ENCODE assay signal across 1 cellular context in genomic region chr17:76506408-76507328, GRCh38.
TF ChIP-seq lines count a peak whose summit lies in the region.

No MANE protein-coding gene starts in this region.

TF ChIP-seq in K562, 482 proteins besides CTCF, POLR2A, EP300 and RAD21 (continued from another document and continues in another):
- TF ChIP-seq PRDM10 (IDR thresholded peaks at IDR 0.05; ENCODE audit: partially characterized antibody) (no peak), SIN3B (IDR thresholded peaks at IDR 0.05; ENCODE audit: low read depth) (no peak), ZNF12 (CRISPR knock-in tag; IDR thresholded peaks at IDR 0.05) (0 out of 2 replicates have a peak, but pooled peaks have one; percentile 72), HLTF (IDR thresholded peaks at IDR 0.05) (no peak), POLR2H (tag; IDR thresholded peaks at IDR 0.05; ENCODE audit: low read depth) (no peak), DMBX1 (CRISPR knock-in tag; IDR thresholded peaks at IDR 0.05; ENCODE audit: borderline replicate concordance) (no peak), BRCA1 (IDR thresholded peaks at IDR 0.05) (no peak), BRCA1 (CRISPR knock-in tag; IDR thresholded peaks at IDR 0.05) (0 out of 2 replicates have a peak, but pooled peaks have one; percentile 57), CCNT2 (IDR thresholded peaks at IDR 0.05; ENCODE audit: borderline replicate concordance, extremely low read depth, insufficient read length, low read depth, low read length) (no peak), HDAC6 (IDR thresholded peaks at IDR 0.05; ENCODE audit: low read depth, low read length) (no peak), ZNF398 (CRISPR knock-in tag; IDR thresholded peaks at IDR 0.05) (no peak), PRPF4 (IDR thresholded peaks at IDR 0.05; ENCODE audit: insufficient read depth, low read depth, low read length, poor library complexity, severe bottlenecking) (no peak), HSF4 (CRISPR knock-in tag; IDR thresholded peaks at IDR 0.05; ENCODE audit: borderline replicate concordance) (no peak), TGIF2 (CRISPR knock-in tag; IDR thresholded peaks at IDR 0.05) (no peak), TFAM (CRISPR knock-in tag; conservative IDR thresholded peaks at IDR 0.05) (no peak), ARNT (IDR thresholded peaks at IDR 0.05) (no peak), CREB3 (tag; conservative IDR thresholded peaks at IDR 0.05; ENCODE audit: low read depth) (no peak), ZFPM2 (CRISPR knock-in tag; IDR thresholded peaks at IDR 0.05) (no peak), ZNF3 (CRISPR knock-in tag; IDR thresholded peaks at IDR 0.05) (no peak), ZNF445 (CRISPR knock-in tag; IDR thresholded peaks at IDR 0.05; ENCODE audit: low read depth) (no peak), MEF2D (tag; conservative IDR thresholded peaks at IDR 0.05; ENCODE audit: low read depth) (no peak), GTF2E2 (tag; IDR thresholded peaks at IDR 0.05) (no peak), NUFIP1 (IDR thresholded peaks at IDR 0.05; ENCODE audit: partially characterized antibody) (no peak), HINFP (tag; conservative IDR thresholded peaks at IDR 0.05; ENCODE audit: low read depth) (no peak), SMC3 (conservative IDR thresholded peaks at IDR 0.05; ENCODE audit: insufficient read depth, low read depth, low read length) (peak; percentile 97), RBM14 (IDR thresholded peaks at IDR 0.05; ENCODE audit: borderline replicate concordance, insufficient read depth, low read depth, low read length) (no peak), CBX2 (IDR thresholded peaks at IDR 0.05; ENCODE audit: insufficient read depth, low read length, poor library complexity, severe bottlenecking) (no peak), NFIC (IDR thresholded peaks at IDR 0.05) (no peak), ZBTB7A (IDR thresholded peaks at IDR 0.05; ENCODE audit: borderline replicate concordance, control insufficient read depth, low read depth, low read length) (no peak), BACH1 (tag; IDR thresholded peaks at IDR 0.05) (no peak), ARID3A (IDR thresholded peaks at IDR 0.05; ENCODE audit: borderline replicate concordance, low read depth, low read length) (no peak), CBX5 (IDR thresholded peaks at IDR 0.05; ENCODE audit: borderline replicate concordance, low read depth) (no peak), CTBP1 (IDR thresholded peaks at IDR 0.05; ENCODE audit: borderline replicate concordance) (peak; percentile 56; the same call in 1 of the 2 replicates), ZNF274 (IDR thresholded peaks at IDR 0.05; ENCODE audit: borderline replicate concordance, low read depth, low read length) (no peak), NFIX (CRISPR knock-in tag; IDR thresholded peaks at IDR 0.05; ENCODE audit: low read depth) (no peak), L3MBTL2 (IDR thresholded peaks at IDR 0.05) (peak; percentile 73), DACH1 (IDR thresholded peaks at IDR 0.05; ENCODE audit: partially characterized antibody) (no peak), EZH2 (IDR thresholded peaks at IDR 0.05; ENCODE audit: borderline replicate concordance, low read depth, low read length) (no peak), MCM3 (IDR thresholded peaks at IDR 0.05) (no peak), NR2C1 (IDR thresholded peaks at IDR 0.05) (no peak), NR2C1 (tag; IDR thresholded peaks at IDR 0.05) (no peak), MYNN (IDR thresholded peaks at IDR 0.05) (no peak; the same call in 1 of the 2 replicates), MYNN (CRISPR knock-in tag; IDR thresholded peaks at IDR 0.05) (no peak), FOXA1 (IDR thresholded peaks at IDR 0.05; ENCODE audit: borderline replicate concordance) (no peak), PURB (CRISPR knock-in tag; IDR thresholded peaks at IDR 0.05; ENCODE audit: low read depth) (no peak)
- TF ChIP-seq, protein P1, sequence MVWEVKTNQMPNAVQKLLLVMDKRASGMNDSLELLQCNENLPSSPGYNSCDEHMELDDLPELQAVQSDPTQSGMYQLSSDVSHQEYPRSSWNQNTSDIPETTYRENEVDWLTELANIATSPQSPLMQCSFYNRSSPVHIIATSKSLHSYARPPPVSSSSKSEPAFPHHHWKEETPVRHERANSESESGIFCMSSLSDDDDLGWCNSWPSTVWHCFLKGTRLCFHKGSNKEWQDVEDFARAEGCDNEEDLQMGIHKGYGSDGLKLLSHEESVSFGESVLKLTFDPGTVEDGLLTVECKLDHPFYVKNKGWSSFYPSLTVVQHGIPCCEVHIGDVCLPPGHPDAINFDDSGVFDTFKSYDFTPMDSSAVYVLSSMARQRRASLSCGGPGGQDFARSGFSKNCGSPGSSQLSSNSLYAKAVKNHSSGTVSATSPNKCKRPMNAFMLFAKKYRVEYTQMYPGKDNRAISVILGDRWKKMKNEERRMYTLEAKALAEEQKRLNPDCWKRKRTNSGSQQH (CRISPR knock-in tag; IDR thresholded peaks at IDR 0.05), result no peak
- TF ChIP-seq, protein P2, sequence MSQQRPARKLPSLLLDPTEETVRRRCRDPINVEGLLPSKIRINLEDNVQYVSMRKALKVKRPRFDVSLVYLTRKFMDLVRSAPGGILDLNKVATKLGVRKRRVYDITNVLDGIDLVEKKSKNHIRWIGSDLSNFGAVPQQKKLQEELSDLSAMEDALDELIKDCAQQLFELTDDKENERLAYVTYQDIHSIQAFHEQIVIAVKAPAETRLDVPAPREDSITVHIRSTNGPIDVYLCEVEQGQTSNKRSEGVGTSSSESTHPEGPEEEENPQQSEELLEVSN (IDR thresholded peaks at IDR 0.05; ENCODE audit: borderline replicate concordance in 1 of 2, extremely low read depth in 1 of 2, insufficient read depth in 1 of 2, insufficient read length in 1 of 2, low read depth in 1 of 2, low read length in 1 of 2, poor library complexity in 1 of 2, severe bottlenecking in 1 of 2), result peak; percentile 26 to 56
- TF ChIP-seq, protein P3, sequence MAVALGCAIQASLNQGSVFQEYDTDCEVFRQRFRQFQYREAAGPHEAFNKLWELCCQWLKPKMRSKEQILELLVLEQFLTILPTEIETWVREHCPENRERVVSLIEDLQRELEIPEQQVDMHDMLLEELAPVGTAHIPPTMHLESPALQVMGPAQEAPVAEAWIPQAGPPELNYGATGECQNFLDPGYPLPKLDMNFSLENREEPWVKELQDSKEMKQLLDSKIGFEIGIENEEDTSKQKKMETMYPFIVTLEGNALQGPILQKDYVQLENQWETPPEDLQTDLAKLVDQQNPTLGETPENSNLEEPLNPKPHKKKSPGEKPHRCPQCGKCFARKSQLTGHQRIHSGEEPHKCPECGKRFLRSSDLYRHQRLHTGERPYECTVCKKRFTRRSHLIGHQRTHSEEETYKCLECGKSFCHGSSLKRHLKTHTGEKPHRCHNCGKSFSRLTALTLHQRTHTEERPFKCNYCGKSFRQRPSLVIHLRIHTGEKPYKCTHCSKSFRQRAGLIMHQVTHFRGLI (CRISPR knock-in tag; IDR thresholded peaks at IDR 0.05), result no peak
- TF ChIP-seq, protein P4, sequence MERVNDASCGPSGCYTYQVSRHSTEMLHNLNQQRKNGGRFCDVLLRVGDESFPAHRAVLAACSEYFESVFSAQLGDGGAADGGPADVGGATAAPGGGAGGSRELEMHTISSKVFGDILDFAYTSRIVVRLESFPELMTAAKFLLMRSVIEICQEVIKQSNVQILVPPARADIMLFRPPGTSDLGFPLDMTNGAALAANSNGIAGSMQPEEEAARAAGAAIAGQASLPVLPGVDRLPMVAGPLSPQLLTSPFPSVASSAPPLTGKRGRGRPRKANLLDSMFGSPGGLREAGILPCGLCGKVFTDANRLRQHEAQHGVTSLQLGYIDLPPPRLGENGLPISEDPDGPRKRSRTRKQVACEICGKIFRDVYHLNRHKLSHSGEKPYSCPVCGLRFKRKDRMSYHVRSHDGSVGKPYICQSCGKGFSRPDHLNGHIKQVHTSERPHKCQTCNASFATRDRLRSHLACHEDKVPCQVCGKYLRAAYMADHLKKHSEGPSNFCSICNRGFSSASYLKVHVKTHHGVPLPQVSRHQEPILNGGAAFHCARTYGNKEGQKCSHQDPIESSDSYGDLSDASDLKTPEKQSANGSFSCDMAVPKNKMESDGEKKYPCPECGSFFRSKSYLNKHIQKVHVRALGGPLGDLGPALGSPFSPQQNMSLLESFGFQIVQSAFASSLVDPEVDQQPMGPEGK (CRISPR knock-in tag; IDR thresholded peaks at IDR 0.05; ENCODE audit: borderline replicate concordance), result no peak
- TF ChIP-seq, protein P5, sequence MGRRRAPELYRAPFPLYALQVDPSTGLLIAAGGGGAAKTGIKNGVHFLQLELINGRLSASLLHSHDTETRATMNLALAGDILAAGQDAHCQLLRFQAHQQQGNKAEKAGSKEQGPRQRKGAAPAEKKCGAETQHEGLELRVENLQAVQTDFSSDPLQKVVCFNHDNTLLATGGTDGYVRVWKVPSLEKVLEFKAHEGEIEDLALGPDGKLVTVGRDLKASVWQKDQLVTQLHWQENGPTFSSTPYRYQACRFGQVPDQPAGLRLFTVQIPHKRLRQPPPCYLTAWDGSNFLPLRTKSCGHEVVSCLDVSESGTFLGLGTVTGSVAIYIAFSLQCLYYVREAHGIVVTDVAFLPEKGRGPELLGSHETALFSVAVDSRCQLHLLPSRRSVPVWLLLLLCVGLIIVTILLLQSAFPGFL (CRISPR knock-in tag; IDR thresholded peaks at IDR 0.05), result no peak
